In the genomic region with DNA sequence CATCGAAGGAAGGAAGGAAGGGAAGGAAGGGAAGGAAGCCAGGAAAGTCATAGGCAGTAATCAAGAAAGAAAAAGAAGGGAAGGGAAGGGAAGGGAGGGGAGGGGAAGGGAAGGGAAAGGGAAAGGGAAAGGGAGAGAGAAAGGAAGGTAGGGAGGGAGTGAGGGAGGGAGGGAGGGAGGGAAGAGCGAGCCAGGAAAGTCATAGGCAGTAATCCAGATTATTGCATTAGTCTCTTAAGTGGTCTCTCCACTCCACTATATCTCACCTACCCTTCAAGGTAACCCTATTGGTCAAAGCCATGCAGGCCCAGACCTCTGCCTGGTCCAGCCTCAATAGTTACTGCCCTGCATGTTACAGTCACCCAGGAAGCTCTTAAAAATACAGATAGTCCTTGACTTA, we compare ENCODE assay signal across 27 cellular contexts.
"Had no signal": no experiment of that assay in that cellular context is flagged by ENCODE, and none has a peak within 500 bp of the region (broad histone marks: within the 10 kb centered on the region; RNA-seq: fewer than 3 reads in every experiment).

No MANE protein-coding gene starts in this region.

- DNase-seq: activated B cell treated with CpG ODN at 0.5 μM for 24 hours; activated CD4-positive, alpha-beta memory T cell treated with anti-CD3 and anti-CD28 coated beads for 36 hours; activated CD4-positive, alpha-beta T cell treated with anti-CD3 and anti-CD28 coated beads for 48 hours; activated CD8-positive, alpha-beta memory T cell treated with anti-CD3 and anti-CD28 coated beads, Interleukin-2, amount 10 ng/mL, durations not matched to agents 7 days and 5 days; activated CD8-positive, alpha-beta memory T cell treated with anti-CD3 and anti-CD28 coated beads, Interleukin-2, amount 50 U/mL, for 4 hours; activated CD8-positive, alpha-beta T cell treated with anti-CD3 and anti-CD28 coated beads, Interleukin-2, amount 10 ng/mL, durations not matched to agents 7 days and 5 days; activated gamma-delta T cell treated with Interleukin-2 at 50 U/mL for 16 hours; activated naive CD4-positive, alpha-beta T cell treated with anti-CD3 and anti-CD28 coated beads, Interleukin-2, amount 50 U/mL, for 16 hours; activated naive CD4-positive, alpha-beta T cell treated with Interleukin-2 at 50 U/mL for 16 hours; activated T-cell treated with anti-CD3 and anti-CD28 coated beads for 4 hours; activated T-cell treated with anti-CD3 and anti-CD28 coated beads, Interleukin-2, amount 50 U/mL, for 24 hours; activated T-cell treated with anti-CD3 and anti-CD28 coated beads, Interleukin-2, amount 50 U/mL, for 72 hours; amniotic stem cell; aorta; body of pancreas; caudate nucleus; effector CD8-positive, alpha-beta T cell; foreskin fibroblast; heart left ventricle; T-helper 1 cell; T-helper 17 cell; T1000; WERI-Rb-1 had no signal

- H3K36me3 ChIP-seq: heart left ventricle, WERI-Rb-1 had no signal

- H3K4me1 ChIP-seq: body of pancreas had no signal

- H3K27me3 ChIP-seq: body of pancreas, heart left ventricle had no signal

- ATAC-seq: activated CD4-positive, CD25-positive, alpha-beta regulatory T cell treated with anti-CD3 and anti-CD28 coated beads, Interleukin-2, amount 50 U/mL, for 24 hours; activated CD8-positive, alpha-beta memory T cell treated with anti-CD3 and anti-CD28 coated beads, Interleukin-2, amount 10 ng/mL, durations not matched to agents 7 days and 5 days; activated CD8-positive, alpha-beta T cell treated with anti-CD3 and anti-CD28 coated beads, Interleukin-2, amount 10 ng/mL, durations not matched to agents 7 days and 5 days; activated T-cell treated with anti-CD3 and anti-CD28 coated beads, Interleukin-2, amount 50 U/mL, for 72 hours; body of pancreas; heart left ventricle; T-helper 17 cell had no signal

- H3K4me1 Mint-ChIP-seq: activated B cell treated with CpG ODN at 0.5 μM for 24 hours; activated CD8-positive, alpha-beta memory T cell treated with anti-CD3 and anti-CD28 coated beads, Interleukin-2, amount 10 ng/mL, durations not matched to agents 7 days and 5 days had no signal

- H3K9me3 ChIP-seq: body of pancreas, heart left ventricle had no signal

- H3K27me3 Mint-ChIP-seq: activated B cell treated with CpG ODN at 0.5 μM for 24 hours; activated CD4-positive, alpha-beta memory T cell treated with anti-CD3 and anti-CD28 coated beads for 36 hours; activated CD8-positive, alpha-beta memory T cell treated with anti-CD3 and anti-CD28 coated beads, Interleukin-2, amount 10 ng/mL, durations not matched to agents 7 days and 5 days; activated naive CD8-positive, alpha-beta T cell; activated T-cell treated with anti-CD3 and anti-CD28 coated beads, Interleukin-2, amount 50 U/mL, for 24 hours; T-helper 17 cell had no signal

- H3K27ac Mint-ChIP-seq: activated B cell treated with CpG ODN at 0.5 μM for 24 hours; activated CD4-positive, alpha-beta memory T cell treated with anti-CD3 and anti-CD28 coated beads for 36 hours; activated CD8-positive, alpha-beta memory T cell treated with anti-CD3 and anti-CD28 coated beads, Interleukin-2, amount 10 ng/mL, durations not matched to agents 7 days and 5 days; activated CD8-positive, alpha-beta T cell treated with anti-CD3 and anti-CD28 coated beads, Interleukin-2, amount 10 ng/mL, durations not matched to agents 7 days and 5 days; activated naive CD8-positive, alpha-beta T cell; activated T-cell treated with anti-CD3 and anti-CD28 coated beads, Interleukin-2, amount 50 U/mL, for 24 hours; activated T-cell treated with anti-CD3 and anti-CD28 coated beads, Interleukin-2, amount 50 U/mL, for 72 hours; T-helper 17 cell; T-helper 2 cell treated with Interferon-gamma antibody and Interleukin-4, amounts not matched to agents 5 μg/mL and 100 μg/mL, for 36 hours had no signal

- H3K36me3 Mint-ChIP-seq: activated CD4-positive, alpha-beta memory T cell treated with anti-CD3 and anti-CD28 coated beads for 36 hours; activated CD8-positive, alpha-beta memory T cell treated with anti-CD3 and anti-CD28 coated beads, Interleukin-2, amount 10 ng/mL, durations not matched to agents 7 days and 5 days; activated naive CD8-positive, alpha-beta T cell had no signal

- H3K4me3 Mint-ChIP-seq: activated B cell treated with CpG ODN at 0.5 μM for 24 hours; activated CD4-positive, alpha-beta memory T cell treated with anti-CD3 and anti-CD28 coated beads for 36 hours; activated CD8-positive, alpha-beta memory T cell treated with anti-CD3 and anti-CD28 coated beads, Interleukin-2, amount 10 ng/mL, durations not matched to agents 7 days and 5 days; activated CD8-positive, alpha-beta T cell treated with anti-CD3 and anti-CD28 coated beads, Interleukin-2, amount 10 ng/mL, durations not matched to agents 7 days and 5 days; activated naive CD8-positive, alpha-beta T cell; activated T-cell treated with anti-CD3 and anti-CD28 coated beads, Interleukin-2, amount 50 U/mL, for 24 hours; activated T-cell treated with anti-CD3 and anti-CD28 coated beads, Interleukin-2, amount 50 U/mL, for 72 hours; T-helper 17 cell; T-helper 2 cell treated with Interferon-gamma antibody and Interleukin-4, amounts not matched to agents 5 μg/mL and 100 μg/mL, for 36 hours had no signal

- H3K4me3 ChIP-seq: body of pancreas, heart left ventricle had no signal

- H3K9me3 Mint-ChIP-seq: activated B cell treated with CpG ODN at 0.5 μM for 24 hours; activated CD4-positive, alpha-beta memory T cell treated with anti-CD3 and anti-CD28 coated beads for 36 hours; activated T-cell treated with anti-CD3 and anti-CD28 coated beads, Interleukin-2, amount 50 U/mL, for 24 hours; activated T-cell treated with anti-CD3 and anti-CD28 coated beads, Interleukin-2, amount 50 U/mL, for 72 hours; T-helper 2 cell treated with Interferon-gamma antibody and Interleukin-4, amounts not matched to agents 5 μg/mL and 100 μg/mL, for 36 hours had no signal

- H3K27ac ChIP-seq: body of pancreas, epithelial cell of prostate, heart left ventricle, WERI-Rb-1 had no signal
